Comparison of ENCODE assay signal across 8 cellular contexts in genomic region chr17:80035687-80035936, GRCh38. TPM values are rescaled to one million over a fixed set of nuclear protein-coding genes. Genes with fewer than 3 reads are reported as not detected.
DNase-seq lines count a peak whose midpoint lies in the region; ATAC-seq and TF ChIP-seq lines count a peak whose summit lies in the region.

TSS of gene TBC1D16 (minus strand) at chr17:80035872. CDS start at chr17:80013547, 22,325 bp downstream.

- H3K36me3 ChIP-seq in left lung: no peaks in the 10 kb centered on the region

- H3K27me3 Mint-ChIP-seq in brain: peaks cover 7% of the 10 kb centered on the region

- peaks cover 0 to 33% of the 10 kb centered on the region in 2 donors for H3K27me3 ChIP-seq in left lung

- peak within 1 kb of the TSS; percentile 86 to 96 for H3K27ac ChIP-seq in left lung
- no peak within 1 kb of the TSS for H3K27ac ChIP-seq in temporal lobe (ENCODE audit: low read depth, low read length)

- TF ChIP-seq CTCF in brain (conservative IDR thresholded peaks at IDR 0.05): no peak
- no peak for TF ChIP-seq CTCF in left lung (IDR thresholded peaks at IDR 0.05)

- no peak for DNase-seq in A172 (ENCODE audit: low spot score)
- DNase-seq in left lung: no peak
- DNase-seq in SKM-1 (lab: John Stamatoyannopoulos, UW; ENCODE audit: unreplicated experiment): no peak
- DNase-seq in NAMALWA (ENCODE audit: low spot score): no peak

- peak within 1 kb of the TSS; percentile 94 to 98 (median 97) for H3K4me3 Mint-ChIP-seq in brain

- H3K4me3 ChIP-seq in left lung: peak within 1 kb of the TSS; percentile 62 to 84

- H3K4me1 Mint-ChIP-seq in brain: peaks cover 57% of the 10 kb centered on the region

- H3K27ac Mint-ChIP-seq in brain: peak within 1 kb of the TSS; percentile 90 to 99 (median 96)

- no peaks in the 10 kb centered on the region for H3K9me3 Mint-ChIP-seq in brain

- ATAC-seq in HG03196 (IDR thresholded peaks at IDR 0.05; ENCODE audit: unreplicated experiment) (peak; percentile 54), left lung (no peak), GM21825 (IDR thresholded peaks at IDR 0.05; ENCODE audit: unreplicated experiment) (no peak)

- no peaks in the 10 kb centered on the region for H3K9me3 ChIP-seq in left lung

- intact Hi-C loops in left lung (cut with DNase I): no loop called here

- peaks cover 4 to 37% of the 10 kb centered on the region in 2 donors for H3K4me1 ChIP-seq in left lung

- peaks cover 15% of the 10 kb centered on the region for H3K36me3 Mint-ChIP-seq in brain

RNA-seq across cellular contexts. Expression of gene TBC1D16, which starts in this region (rescaled TPM):
- total RNA-seq in A172 (2014; rRNA removed; shearing (Covaris generic)): 29.8 and 31.7 TPM in 2 replicates
- 60.6 TPM for polyA plus RNA-seq in brain (ENCODE audit: insufficient read depth, low read depth, low replicate concordance)
- total RNA-seq in left lung (10 to 100 TPM; 28.6 to 49.1 TPM), temporal lobe (20.9 TPM)
